Comparison of ENCODE assay signal across 8 cellular contexts in the genomic region with DNA sequence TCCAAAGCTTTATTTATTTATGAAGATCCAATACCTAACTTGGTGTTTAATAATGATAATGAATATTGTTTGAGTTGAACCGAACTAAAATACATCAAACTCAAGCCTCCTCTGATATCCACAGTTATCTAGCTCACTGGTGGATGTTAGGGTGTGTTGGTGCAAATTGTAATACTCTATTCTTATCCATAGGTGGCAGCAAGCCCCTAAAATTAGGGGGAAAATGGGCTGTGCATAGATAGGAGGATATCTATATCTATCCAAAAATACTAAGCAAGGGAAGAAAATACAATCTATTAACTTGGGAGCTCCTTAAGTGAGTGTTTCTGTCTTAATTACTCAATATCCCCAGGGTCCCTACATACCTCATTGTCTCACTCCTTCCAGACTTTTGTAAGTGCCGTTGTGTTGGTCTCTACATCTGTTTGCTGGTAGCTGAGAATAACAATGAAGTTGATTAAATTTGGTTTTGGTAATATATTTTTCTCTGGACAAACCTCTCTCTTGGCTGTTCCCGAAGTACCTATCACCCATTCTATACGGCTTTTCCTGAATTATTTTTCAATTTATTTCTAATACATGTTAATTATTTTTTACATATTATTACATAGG. TPM values are rescaled to one million over a fixed set of nuclear protein-coding genes. Genes with fewer than 3 reads are reported as not detected.
A peak's percentile ranks its signal among the peaks of the same experiment; 100 is the strongest.
DNase-seq lines count a peak whose midpoint lies in the region; ATAC-seq and TF ChIP-seq lines count a peak whose summit lies in the region.

No MANE protein-coding gene starts in this region.

- no peak overlapping the region for H3K4me3 Mint-ChIP-seq in activated T-cell treated with anti-CD3 and anti-CD28 coated beads, Interleukin-2, amount 50 U/mL, for 72 hours
- H3K4me3 Mint-ChIP-seq in mesothelial cell of epicardium: no peak overlapping the region

- peak; percentile 65 to 82 for ATAC-seq in activated T-cell treated with anti-CD3 and anti-CD28 coated beads, Interleukin-2, amount 50 U/mL, for 72 hours (replicated peaks in 1 of 2)
- peak; percentile 96 for ATAC-seq in GM21737 (IDR thresholded peaks at IDR 0.05; ENCODE audit: unreplicated experiment)

- H3K4me1 Mint-ChIP-seq in activated T-cell treated with anti-CD3 and anti-CD28 coated beads, Interleukin-2, amount 50 U/mL, for 72 hours (ENCODE audit: low read depth): no peaks in the 10 kb centered on the region
- peaks cover 8% of the 10 kb centered on the region for H3K4me1 Mint-ChIP-seq in mesothelial cell of epicardium

- H3K36me3 Mint-ChIP-seq in activated T-cell treated with anti-CD3 and anti-CD28 coated beads, Interleukin-2, amount 50 U/mL, for 72 hours (ENCODE audit: insufficient read depth in 2 of 2): no peaks in the 10 kb centered on the region
- H3K36me3 Mint-ChIP-seq in mesothelial cell of epicardium: no peaks in the 10 kb centered on the region

- peak in 1 of 2 donors; percentile 15 for DNase-seq in activated T-cell treated with anti-CD3 and anti-CD28 coated beads, Interleukin-2, amount 50 U/mL, for 72 hours
- DNase-seq in activated T-cell treated with anti-CD3 and anti-CD28 coated beads, Interleukin-2, amount 50 U/mL, for 1 hour: no peak
- DNase-seq in HT1080 (ENCODE audit: low read depth): peak; percentile 59
- DNase-seq in NOMO-1 treated with DMSO at 0.1 percent for 48 hours (lab: John Stamatoyannopoulos, UW; ENCODE audit: unreplicated experiment): peak; percentile 23
- DNase-seq in dedifferentiated amniotic fluid mesenchymal stem cell (ENCODE audit: extremely low spot score): peak; percentile 46
- DNase-seq in mesothelial cell of epicardium (ENCODE audit: low spot score in 2 of 2, unreplicated experiment in 2 of 2): no peak
- no peak for DNase-seq in NK-92 treated with Interleukin-12 subunit alpha and Interleukin-12 subunit beta, amount 100 ng/mL, for 24 hours (lab: John Stamatoyannopoulos, UW)

- no peak overlapping the region for H3K27ac Mint-ChIP-seq in activated T-cell treated with anti-CD3 and anti-CD28 coated beads, Interleukin-2, amount 50 U/mL, for 72 hours
- H3K27ac Mint-ChIP-seq in mesothelial cell of epicardium: no peak overlapping the region

- peaks cover 10% of the 10 kb centered on the region for H3K27me3 Mint-ChIP-seq in activated T-cell treated with anti-CD3 and anti-CD28 coated beads, Interleukin-2, amount 50 U/mL, for 72 hours (ENCODE audit: low read depth)
- no peaks in the 10 kb centered on the region for H3K27me3 Mint-ChIP-seq in mesothelial cell of epicardium (ENCODE audit: low read depth)

- TF ChIP-seq CTCF in mesothelial cell of epicardium (IDR thresholded peaks at IDR 0.05; ENCODE audit: unreplicated experiment): peak; percentile 73

- H3K9me3 Mint-ChIP-seq in activated T-cell treated with anti-CD3 and anti-CD28 coated beads, Interleukin-2, amount 50 U/mL, for 72 hours: no peaks in the 10 kb centered on the region
- peaks cover 17% of the 10 kb centered on the region for H3K9me3 Mint-ChIP-seq in mesothelial cell of epicardium

RNA-seq across cellular contexts. Expression of a gene that starts 55.0 kb away (rescaled TPM):
- total RNA-seq in activated T-cell treated with anti-CD3 and anti-CD28 coated beads, Interleukin-2, amount 50 U/mL, for 72 hours: 1 to 10 TPM in 1 of 2 donors, under 1 TPM in 1; 0.43 to 2.7 TPM
- total RNA-seq in HT1080 (2014; rRNA removed; shearing (Covaris generic)): 1.1 and 1.6 TPM in 2 replicates
- 0.53 and 0.59 TPM in 2 replicates for polyA plus RNA-seq in HT1080 (2015; cell fraction: cytosol; rRNA removed)
- 3.7 and 3.9 TPM in 2 replicates for polyA plus RNA-seq in HT1080 (2015; cell fraction: nucleus; rRNA removed)
- 23.8 to 24.7 TPM (median 24.3 TPM) in 3 replicates for total RNA-seq in mesothelial cell of epicardium

Comparison
In these comparisons a context has a peak if more than half of its experiments do, and no peak if none do; other contexts are left out.
1. DNase-seq: peak in HT1080 (single experiment), NOMO-1 treated with DMSO at 0.1 percent for 48 hours (single experiment) and dedifferentiated amniotic fluid mesenchymal stem cell (single experiment); none in activated T-cell treated with anti-CD3 and anti-CD28 coated beads, Interleukin-2, amount 50 U/mL, for 1 hour (single experiment), mesothelial cell of epicardium (0 of 2) and NK-92 treated with Interleukin-12 subunit alpha and Interleukin-12 subunit beta, amount 100 ng/mL, for 24 hours (single experiment).